8 cellular contexts compared by ENCODE assay signal in the genomic region with DNA sequence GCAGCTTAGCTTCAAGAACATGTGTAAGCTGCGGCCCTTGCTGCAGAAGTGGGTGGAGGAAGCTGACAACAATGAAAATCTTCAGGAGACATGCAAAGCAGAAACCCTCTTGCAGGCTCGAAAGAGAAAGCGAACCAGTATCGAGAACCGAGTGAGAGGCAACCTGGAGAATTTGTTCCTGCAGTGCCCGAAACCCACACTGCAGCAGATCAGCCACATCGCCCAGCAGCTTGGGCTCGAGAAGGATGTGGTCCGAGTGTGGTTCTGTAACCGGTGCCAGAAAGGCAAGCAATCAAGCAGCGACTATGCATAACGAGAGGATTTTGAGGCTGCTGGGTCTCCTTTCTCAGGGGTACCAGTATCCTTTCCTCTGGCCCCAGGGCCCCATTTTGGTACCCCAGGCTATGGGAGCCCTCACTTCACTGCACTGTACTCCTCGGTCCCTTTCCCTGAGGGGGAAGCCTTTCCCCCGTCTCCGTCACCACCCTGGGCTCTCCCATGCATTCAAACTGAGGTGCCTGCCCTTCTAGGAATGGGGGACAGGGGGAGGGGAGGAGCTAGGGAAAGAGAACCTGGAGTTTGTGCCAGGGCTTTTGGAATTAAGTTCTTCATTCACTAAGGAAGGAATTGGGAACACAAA.
DNase-seq lines count a peak whose midpoint lies in the region; ATAC-seq and TF ChIP-seq lines count a peak whose summit lies in the region.
"Not testable (repeated sequence)": the region's sequence is repeated elsewhere in the genome, so short reads cannot be mapped to it uniquely, and the experiment has no call there.

No MANE protein-coding gene starts in this region.

- POLR2A ChIA-PET in activated B cell treated with CpG ODN at 0.5 μM for 24 hours (lab: Charles Lee), result interaction anchor here (0.7 kb wide), 1 partner anchor 42 kb away, joined by 10 read pairs; no protein-coding TSS in a partner anchor

- H3K9me3 Mint-ChIP-seq in activated B cell treated with CpG ODN at 0.5 μM for 24 hours; glutamatergic neuron (ENCODE audit: unreplicated experiment); stimulated activated memory B cell treated with anti-CD40 and anti-IgM and Interleukin-4, amounts not matched to agents 10 μg/mL and 1 μg/mL and 100 μg/mL, for 72 hours: not testable (repeated sequence)
- H3K9me3 Mint-ChIP-seq in nephron progenitor cell, result peaks cover 17% of the 10 kb centered on the region

- not testable (repeated sequence) for H3K27ac Mint-ChIP-seq in activated B cell treated with CpG ODN at 0.5 μM for 24 hours
- peak overlapping the region; percentile 48 for H3K27ac Mint-ChIP-seq in glutamatergic neuron (ENCODE audit: unreplicated experiment)
- H3K27ac Mint-ChIP-seq in nephron progenitor cell, result peak overlapping the region; percentile 48
- peak overlapping the region; percentile 43 for H3K27ac Mint-ChIP-seq in stimulated activated memory B cell treated with anti-CD40 and anti-IgM and Interleukin-4, amounts not matched to agents 10 μg/mL and 1 μg/mL and 100 μg/mL, for 72 hours

- H3K4me3 Mint-ChIP-seq in activated B cell treated with CpG ODN at 0.5 μM for 24 hours; glutamatergic neuron (ENCODE audit: unreplicated experiment); nephron progenitor cell; stimulated activated memory B cell treated with anti-CD40 and anti-IgM and Interleukin-4, amounts not matched to agents 10 μg/mL and 1 μg/mL and 100 μg/mL, for 72 hours: not testable (repeated sequence)

- intact Hi-C loops in activated B cell treated with CpG ODN at 0.5 μM for 24 hours (cut with micrococcal nuclease), result not testable (repeated sequence)

- H3K36me3 Mint-ChIP-seq in activated B cell treated with CpG ODN at 0.5 μM for 24 hours (ENCODE audit: low read depth) (peaks cover 56% of the 10 kb centered on the region), nephron progenitor cell (ENCODE audit: low read depth) (peaks cover 86% of the 10 kb centered on the region)
- not testable (repeated sequence) for H3K36me3 Mint-ChIP-seq in glutamatergic neuron (ENCODE audit: unreplicated experiment)
- peaks cover 37% of the 10 kb centered on the region for H3K36me3 Mint-ChIP-seq in stimulated activated memory B cell treated with anti-CD40 and anti-IgM and Interleukin-4, amounts not matched to agents 10 μg/mL and 1 μg/mL and 100 μg/mL, for 72 hours

- not testable (repeated sequence) for H3K27me3 Mint-ChIP-seq in activated B cell treated with CpG ODN at 0.5 μM for 24 hours; glutamatergic neuron (ENCODE audit: unreplicated experiment); nephron progenitor cell (ENCODE audit: low read depth, poor library complexity); stimulated activated memory B cell treated with anti-CD40 and anti-IgM and Interleukin-4, amounts not matched to agents 10 μg/mL and 1 μg/mL and 100 μg/mL, for 72 hours

- not testable (repeated sequence) for H3K4me1 Mint-ChIP-seq in activated B cell treated with CpG ODN at 0.5 μM for 24 hours; glutamatergic neuron (ENCODE audit: low read depth, unreplicated experiment); nephron progenitor cell; stimulated activated memory B cell treated with anti-CD40 and anti-IgM and Interleukin-4, amounts not matched to agents 10 μg/mL and 1 μg/mL and 100 μg/mL, for 72 hours

- CTCF ChIA-PET in activated B cell treated with CpG ODN at 0.5 μM for 24 hours (lab: Charles Lee), result not testable (repeated sequence)

- TF ChIP-seq CTCF in activated B cell treated with CpG ODN at 0.5 μM for 24 hours (IDR thresholded peaks at IDR 0.05); glutamatergic neuron (IDR thresholded peaks at IDR 0.05; ENCODE audit: partially characterized antibody, unreplicated experiment); nephron progenitor cell (IDR thresholded peaks at IDR 0.05): not testable (repeated sequence)

- in situ Hi-C loops in G401 (cut with HindIII; ENCODE audit: low sequenced_read_pairs), result not testable (repeated sequence)

- ATAC-seq in HG02798 (IDR thresholded peaks at IDR 0.05; ENCODE audit: poor library complexity, unreplicated experiment), result peak; percentile 57
- ATAC-seq in activated B cell treated with CpG ODN at 0.5 μM for 24 hours (ENCODE audit: low read depth), result peak; percentile 40
- peak; percentile 67 for ATAC-seq in stimulated activated memory B cell treated with anti-CD40 and anti-IgM and Interleukin-4, amounts not matched to agents 10 μg/mL and 1 μg/mL and 100 μg/mL, for 72 hours

- peak; percentile 46 for DNase-seq in G401 (ENCODE audit: low spot score)
- DNase-seq in NCI-H82 treated with DMSO at 0.1 percent for 48 hours (lab: John Stamatoyannopoulos, UW; ENCODE audit: unreplicated experiment), result peak; percentile 23
- not testable (repeated sequence) for DNase-seq in activated B cell treated with CpG ODN at 0.5 μM for 24 hours, glutamatergic neuron, nephron progenitor cell
- DNase-seq in cerebellar cortex (ENCODE audit: low spot score), result peak; percentile 29
